In genomic region chr11:35485656-35486318, GRCh38 we compare ENCODE assay signal across 8 cellular contexts. TPM values are rescaled to one million over a fixed set of nuclear protein-coding genes. Genes with fewer than 3 reads are reported as not detected.
A peak's percentile ranks its signal among the peaks of the same experiment; 100 is the strongest.
DNase-seq lines count a peak whose midpoint lies in the region; ATAC-seq and TF ChIP-seq lines count a peak whose summit lies in the region.

No MANE protein-coding gene starts in this region.

- H3K4me2 ChIP-seq in PC-3 (ENCODE audit: low read length) (peak overlapping the region; percentile 44; the same call in 1 of the 2 replicates), fibroblast of lung (ENCODE audit: extremely low read depth, insufficient read depth, low read length) (no peak overlapping the region), neural cell (ENCODE audit: low read length) (no peak overlapping the region)

- H2AFZ ChIP-seq in PC-3 (ENCODE audit: low read length) (0 out of 2 replicates have a peak overlapping the region, but pooled peaks have one; percentile 33), fibroblast of lung (ENCODE audit: low read length) (no peak overlapping the region), neural cell (ENCODE audit: low read depth, low read length) (no peak overlapping the region)

- TF ChIP-seq CTCF in PC-3 (conservative IDR thresholded peaks at IDR 0.05; ENCODE audit: low read depth, low read length) (peak; percentile 87), fibroblast of lung (conservative IDR thresholded peaks at IDR 0.05 in 1 of 2, IDR thresholded peaks at IDR 0.05 in 1 of 2; ENCODE audit: low read depth in 1 of 2, low read length in 2 of 2) (peak; percentile 85 to 92), neural cell (IDR thresholded peaks at IDR 0.05; ENCODE audit: poor library complexity, severe bottlenecking) (peak; percentile 94)

- H3K79me2 ChIP-seq in PC-3 (ENCODE audit: low read length) (no peaks in the 10 kb centered on the region), fibroblast of lung (ENCODE audit: control insufficient read depth, insufficient read depth, low read length) (no peaks in the 10 kb centered on the region), neural cell (replicated peaks; ENCODE audit: insufficient read depth, low read length) (no peaks in the 10 kb centered on the region)

- H3K27ac Mint-ChIP-seq in activated T-cell treated with anti-CD3 and anti-CD28 coated beads, Interleukin-2, amount 50 U/mL, for 24 hours, result no peak overlapping the region

- no peaks in the 10 kb centered on the region for H3K4me1 Mint-ChIP-seq in activated T-cell treated with anti-CD3 and anti-CD28 coated beads, Interleukin-2, amount 50 U/mL, for 24 hours (ENCODE audit: low read depth)

- H3K9ac ChIP-seq in PC-3 (ENCODE audit: low read length) (no peak overlapping the region), fibroblast of lung (ENCODE audit: insufficient read depth, low read length) (no peak overlapping the region), neural cell (ENCODE audit: low read length) (no peak overlapping the region)

- CTCF ChIA-PET in PC-3 (lab: Charles Lee), result interaction anchor here (0.6 to 1.0 kb wide), 5 partner anchors 81 to 337 kb away, joined by 3 to 6 read pairs (median 3); no protein-coding TSS in a partner anchor

- no peak overlapping the region for H3K4me3 ChIP-seq in Jurkat, Clone E6-1 (ENCODE audit: low read length)
- no peak overlapping the region for H3K4me3 ChIP-seq in PC-3 (ENCODE audit: low read length)
- no peak overlapping the region for H3K4me3 ChIP-seq in fibroblast of lung (replicated peaks in 1 of 4; ENCODE audit: control extremely low read depth in 1 of 4, insufficient read depth in 1 of 4, low read depth in 3 of 4, low read length in 4 of 4)
- no peak overlapping the region for H3K4me3 ChIP-seq in neural cell (ENCODE audit: low read length)

- H3K27me3 Mint-ChIP-seq in activated T-cell treated with anti-CD3 and anti-CD28 coated beads, Interleukin-2, amount 50 U/mL, for 24 hours, result peaks cover 57% of the 10 kb centered on the region

- H3K9me2 ChIP-seq in PC-3 (replicated peaks; ENCODE audit: low read length) (no peaks in the 10 kb centered on the region), neural cell (ENCODE audit: insufficient read depth, low read length) (no peaks in the 10 kb centered on the region)

- peak; percentile 91 for TF ChIP-seq RAD21 in neural cell (conservative IDR thresholded peaks at IDR 0.05)

- intact Hi-C loops in PC-3 (cut with micrococcal nuclease), result loop anchor here (1.0 to 10.0 kb wide), 9 partner anchors 21 to 782 kb away; no protein-coding TSS in a partner anchor

- no TSS peak for BruUV-seq in PC-3 (replicated peaks; lab: Mats Ljungman, UMichigan)

- POLR2A ChIA-PET in PC-3 (lab: Charles Lee; ENCODE audit: unreplicated experiment), result no interaction called here

- TF ChIP-seq EP300 in neural cell (conservative IDR thresholded peaks at IDR 0.05; ENCODE audit: poor library complexity, severe bottlenecking), result no peak

- no peaks in the 10 kb centered on the region for H3K36me3 Mint-ChIP-seq in activated T-cell treated with anti-CD3 and anti-CD28 coated beads, Interleukin-2, amount 50 U/mL, for 24 hours (ENCODE audit: low read depth)

- H4K20me1 ChIP-seq in PC-3 (ENCODE audit: low read length) (no peaks in the 10 kb centered on the region), fibroblast of lung (ENCODE audit: control insufficient read depth, extremely low read depth, insufficient read depth, low read length) (no peaks in the 10 kb centered on the region), neural cell (ENCODE audit: insufficient read depth) (no peaks in the 10 kb centered on the region)

- peaks cover 12% of the 10 kb centered on the region for H3K9me3 Mint-ChIP-seq in activated T-cell treated with anti-CD3 and anti-CD28 coated beads, Interleukin-2, amount 50 U/mL, for 24 hours

- H3K4me3 Mint-ChIP-seq in activated T-cell treated with anti-CD3 and anti-CD28 coated beads, Interleukin-2, amount 50 U/mL, for 24 hours, result no peak overlapping the region

- H3K4me1 ChIP-seq in PC-3 (ENCODE audit: insufficient read depth, low read length) (peaks cover 26% of the 10 kb centered on the region), fibroblast of lung (ENCODE audit: control insufficient read depth, extremely low read depth, insufficient read depth, low read length) (peaks cover 18% of the 10 kb centered on the region)

- H3F3A ChIP-seq in PC-3 (ENCODE audit: low read length, unreplicated experiment) (peaks cover 7% of the 10 kb centered on the region), neural cell (ENCODE audit: insufficient read depth, low read length, poor library complexity, severe bottlenecking) (no peaks in the 10 kb centered on the region)

- H3K27me3 ChIP-seq in PC-3 (ENCODE audit: low read length) (no peaks in the 10 kb centered on the region), fibroblast of lung (ENCODE audit: control insufficient read depth, insufficient read depth, low read length) (no peaks in the 10 kb centered on the region), neural cell (ENCODE audit: insufficient read depth, low read depth, low read length) (no peaks in the 10 kb centered on the region)

- H3K36me3 ChIP-seq in PC-3 (ENCODE audit: low read depth, low read length), result no peaks in the 10 kb centered on the region
- no peaks in the 10 kb centered on the region for H3K36me3 ChIP-seq in fibroblast of lung (ENCODE audit: control insufficient read depth, insufficient read depth, low read length)
- no peaks in the 10 kb centered on the region for H3K36me3 ChIP-seq in neural cell (ENCODE audit: insufficient read depth, low read length)

- H3K27ac ChIP-seq in PC-3 (ENCODE audit: low read length), result no peak overlapping the region
- no peak overlapping the region for H3K27ac ChIP-seq in fibroblast of lung (ENCODE audit: insufficient read depth, low read length)
- H3K27ac ChIP-seq in neural cell (ENCODE audit: low read length), result no peak overlapping the region

- ATAC-seq in GM21526 (IDR thresholded peaks at IDR 0.05; ENCODE audit: low FRiP score, unreplicated experiment) (peak; percentile 93), PC-3 (peak; percentile 80)
- ATAC-seq in stimulated activated naive CD8-positive, alpha-beta T cell treated with anti-CD3 and anti-CD28 coated beads, Interleukin-15, Interleukin-2, amounts not matched to agents 100 U/mL and 50 U/mL, for 24 hours, result peak; percentile 81

- H3K9me3 ChIP-seq in PC-3 (ENCODE audit: low read length) (peaks cover 9% of the 10 kb centered on the region; the same call in 1 of the 2 replicates), fibroblast of lung (ENCODE audit: control insufficient read depth, insufficient read depth, low read depth, low read length) (no peaks in the 10 kb centered on the region), neural cell (ENCODE audit: low read length) (no peaks in the 10 kb centered on the region)

- DNase-seq in DMS153 (lab: John Stamatoyannopoulos, UW) (peak; percentile 67), PC-3 (peak; percentile 92), fibroblast of lung (ENCODE audit: low read depth in 2 of 2) (peak; percentile 65 to 78)
- peak; percentile 47 for DNase-seq in Jurkat, Clone E6-1 (ENCODE audit: low read depth, low spot score)
- peak; percentile 84 for DNase-seq in activated T-cell treated with anti-CD3 and anti-CD28 coated beads, Interleukin-2, amount 50 U/mL, for 24 hours
- peak; percentile 80 for DNase-seq in stimulated activated naive CD8-positive, alpha-beta T cell treated with anti-CD3 and anti-CD28 coated beads, Interleukin-15, Interleukin-2, amounts not matched to agents 100 U/mL and 50 U/mL, for 24 hours

TF ChIP-seq in neural cell, 6 proteins besides CTCF, POLR2A, EP300 and RAD21:
- TF ChIP-seq SMC3 (conservative IDR thresholded peaks at IDR 0.05; ENCODE audit: poor library complexity) (peak; percentile 94), POLR2AphosphoS5 (IDR thresholded peaks at IDR 0.05) (no peak)

RNA-seq across cellular contexts. Expression of gene PAMR1, which starts 39.6 kb away (rescaled TPM):
- not detected for polyA plus RNA-seq in Jurkat, Clone E6-1 (2012; ENCODE audit: insufficient read depth, insufficient read length)
- total RNA-seq in PC-3 (2014; rRNA removed), result 0.17 TPM in 1 of 2 replicates, not detected in the other
- 159 and 189 TPM in 2 replicates for total RNA-seq in fibroblast of lung
- 120 and 132 TPM in 2 replicates for polyA plus RNA-seq in fibroblast of lung
- 94.3 and 96.9 TPM in 2 replicates for polyA plus RNA-seq in fibroblast of lung (2012)
- 150 and 151 TPM in 2 replicates for polyA minus RNA-seq in fibroblast of lung (ENCODE audit: low replicate concordance)
- 0.48 and 0.56 TPM in 2 replicates for polyA plus RNA-seq in neural cell
- 0.46 and 0.73 TPM in 2 replicates for polyA minus RNA-seq in neural cell

Comparison
In these comparisons a context has a peak if more than half of its experiments do, and no peak if none do; other contexts are left out.
1. RNA of gene PAMR1, which starts 39.6 kb away (total RNA-seq): 159 to 189 TPM in fibroblast of lung; 0.17 TPM in PC-3; every median in the first group is over 100 times any median in the second.
2. Peak in every context shown above with its lines, with median percentiles within 50 percentile points of each other: DNase-seq, ATAC-seq and CTCF ChIP-seq.